In the genomic region with DNA sequence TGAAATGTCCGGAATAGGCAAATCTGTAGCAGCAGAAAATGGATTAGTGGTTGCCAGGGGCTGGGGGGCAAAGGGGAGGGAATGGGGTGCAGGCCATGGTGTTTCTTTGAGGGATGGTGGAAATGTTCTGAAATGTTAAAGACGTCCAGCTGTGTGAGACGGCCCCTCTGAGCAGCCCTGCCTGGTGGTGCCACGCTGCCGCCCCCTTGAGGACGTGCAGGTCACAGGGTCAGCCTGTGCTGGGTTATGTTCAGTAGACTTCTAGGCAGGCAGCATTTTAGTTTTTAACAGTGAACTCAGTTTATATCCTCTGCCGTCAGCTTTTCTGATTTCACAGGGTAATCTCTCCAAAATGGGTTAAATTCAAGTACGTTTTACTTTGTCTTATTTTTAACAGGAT, we compare ENCODE assay signal across 1 cellular context.
A peak's percentile ranks its signal among the peaks of the same experiment; 100 is the strongest.
TF ChIP-seq lines count a peak whose summit lies in the region.

No MANE protein-coding gene starts in this region.

TF ChIP-seq in HepG2, 621 proteins besides CTCF, POLR2A, EP300 and RAD21:
- TF ChIP-seq USF2 (IDR thresholded peaks at IDR 0.05; ENCODE audit: low read depth, low read length): no peak
- TF ChIP-seq USF2 (CRISPR knock-in tag; IDR thresholded peaks at IDR 0.05; ENCODE audit: borderline replicate concordance): no peak
- no peak for TF ChIP-seq ZNF598 (CRISPR knock-in tag; IDR thresholded peaks at IDR 0.05; ENCODE audit: borderline replicate concordance)
- TF ChIP-seq, protein P1, sequence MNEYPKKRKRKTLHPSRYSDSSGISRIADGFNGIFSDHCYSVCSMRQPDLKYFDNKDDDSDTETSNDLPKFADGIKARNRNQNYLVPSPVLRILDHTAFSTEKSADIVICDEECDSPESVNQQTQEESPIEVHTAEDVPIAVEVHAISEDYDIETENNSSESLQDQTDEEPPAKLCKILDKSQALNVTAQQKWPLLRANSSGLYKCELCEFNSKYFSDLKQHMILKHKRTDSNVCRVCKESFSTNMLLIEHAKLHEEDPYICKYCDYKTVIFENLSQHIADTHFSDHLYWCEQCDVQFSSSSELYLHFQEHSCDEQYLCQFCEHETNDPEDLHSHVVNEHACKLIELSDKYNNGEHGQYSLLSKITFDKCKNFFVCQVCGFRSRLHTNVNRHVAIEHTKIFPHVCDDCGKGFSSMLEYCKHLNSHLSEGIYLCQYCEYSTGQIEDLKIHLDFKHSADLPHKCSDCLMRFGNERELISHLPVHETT (CRISPR knock-in tag; conservative IDR thresholded peaks at IDR 0.05): no peak
- no peak for TF ChIP-seq SUZ12 (IDR thresholded peaks at IDR 0.05; ENCODE audit: low read depth, low read length)
- TF ChIP-seq STAT5B (CRISPR knock-in tag; IDR thresholded peaks at IDR 0.05): no peak
- TF ChIP-seq MED8 (CRISPR knock-in tag; IDR thresholded peaks at IDR 0.05; ENCODE audit: insufficient replicate concordance): no peak
- TF ChIP-seq NR2F2 (IDR thresholded peaks at IDR 0.05; ENCODE audit: borderline replicate concordance, low read depth): no peak
- no peak for TF ChIP-seq SNRNP70 (IDR thresholded peaks at IDR 0.05; ENCODE audit: low read depth, low read length)
- TF ChIP-seq THYN1 (CRISPR knock-in tag; IDR thresholded peaks at IDR 0.05; ENCODE audit: borderline replicate concordance, low read depth): no peak
- no peak for TF ChIP-seq KLF15 (CRISPR knock-in tag; IDR thresholded peaks at IDR 0.05; ENCODE audit: borderline replicate concordance)
- TF ChIP-seq ZNF253 (CRISPR knock-in tag; IDR thresholded peaks at IDR 0.05; ENCODE audit: borderline replicate concordance): no peak
- 0 out of 2 replicates have a peak, but pooled peaks have one; percentile 15 for TF ChIP-seq ZNF768 (CRISPR knock-in tag; IDR thresholded peaks at IDR 0.05)
- no peak for TF ChIP-seq MTF2 (CRISPR knock-in tag; IDR thresholded peaks at IDR 0.05; ENCODE audit: borderline replicate concordance)
- TF ChIP-seq GLI4 (CRISPR knock-in tag; IDR thresholded peaks at IDR 0.05; ENCODE audit: borderline replicate concordance): no peak
- TF ChIP-seq ZC3H4 (CRISPR knock-in tag; IDR thresholded peaks at IDR 0.05; ENCODE audit: borderline replicate concordance): no peak
- no peak for TF ChIP-seq KLF16 (CRISPR knock-in tag; IDR thresholded peaks at IDR 0.05)
- no peak for TF ChIP-seq ZNF879 (CRISPR knock-in tag; IDR thresholded peaks at IDR 0.05)
- TF ChIP-seq RERE (CRISPR knock-in tag; IDR thresholded peaks at IDR 0.05; ENCODE audit: low read depth): no peak
- TF ChIP-seq ZNF703 (CRISPR knock-in tag; IDR thresholded peaks at IDR 0.05; ENCODE audit: borderline replicate concordance): no peak
- TF ChIP-seq XRCC5 (optimal IDR thresholded peaks at IDR 0.05; ENCODE audit: low read length): peak; percentile 45
- TF ChIP-seq ZNF180 (CRISPR knock-in tag; IDR thresholded peaks at IDR 0.05; ENCODE audit: borderline replicate concordance, low read depth): no peak
- TF ChIP-seq STAG1 (CRISPR knock-in tag; IDR thresholded peaks at IDR 0.05): peak; percentile 46
- TF ChIP-seq GTF3A (CRISPR knock-in tag; conservative IDR thresholded peaks at IDR 0.05): no peak
- no peak for TF ChIP-seq FOXK1 (CRISPR knock-in tag; IDR thresholded peaks at IDR 0.05; ENCODE audit: borderline replicate concordance, low read depth)
